In genomic region chr1:156212130-156212529, GRCh38 we compare ENCODE assay signal across 8 cellular contexts. TPM values are rescaled to one million over a fixed set of nuclear protein-coding genes. Genes with fewer than 3 reads are reported as not detected.
A peak's percentile ranks its signal among the peaks of the same experiment; 100 is the strongest.
DNase-seq lines count a peak whose midpoint lies in the region; ATAC-seq and TF ChIP-seq lines count a peak whose summit lies in the region.

No MANE protein-coding gene starts in this region.

- no peak for TF ChIP-seq CTCF in WERI-Rb-1 (IDR thresholded peaks at IDR 0.05; ENCODE audit: low read depth, low read length)
- no peak for TF ChIP-seq CTCF in foreskin keratinocyte (conservative IDR thresholded peaks at IDR 0.05)
- no peak for TF ChIP-seq CTCF in gastrocnemius medialis (IDR thresholded peaks at IDR 0.05 in 4 of 5, conservative IDR thresholded peaks at IDR 0.05 in 1 of 5)

- peaks cover 10% of the 10 kb centered on the region for H3F3A ChIP-seq in GM23248 (ENCODE audit: insufficient read depth)

- H3K79me2 ChIP-seq in GM23248 (ENCODE audit: insufficient read depth), result peaks cover 36% of the 10 kb centered on the region

- ATAC-seq in foreskin keratinocyte (no peak), gastrocnemius medialis (no peak), GM21367 (IDR thresholded peaks at IDR 0.05; ENCODE audit: unreplicated experiment) (no peak)

- H3K4me3 ChIP-seq in GM23248, result peak overlapping the region; percentile 93
- peak overlapping the region; percentile 81 for H3K4me3 ChIP-seq in WERI-Rb-1 (ENCODE audit: low read depth, low read length)
- H3K4me3 ChIP-seq in gastrocnemius medialis, result peak overlapping the region; percentile 70 to 92 (median 74)

- no peaks in the 10 kb centered on the region for H4K20me1 ChIP-seq in GM23248 (ENCODE audit: insufficient read depth)

- intact Hi-C loops in gastrocnemius medialis (cut with DNase I; ENCODE audit: low total_unique reads), result loop anchor here (2.0 to 5.0 kb wide), 5 partner anchors 17 to 115 kb away; partner anchors contain the start of genes SLC25A44 and SMG5
- intact Hi-C loops in posterior cingulate gyrus (cut with DNase I), result loop anchor here (2.0 kb wide), 1 partner anchor 17 kb away; the partner anchor contains the start of gene SLC25A44

- 93% methylated on average over 9 of the region's 9 CpGs for WGBS in GM23248 (ENCODE audit: low coverage in 1 of 2, low lambda C conversion rate in 2 of 2, missing lambda C conversion rate in 2 of 2), 2 experiments

- in situ Hi-C loops in GM23248 (cut with MboI) (no loop called here), gastrocnemius medialis (cut with MboI; ENCODE audit: low sequenced_read_pairs in 4 of 4) (no loop called here)

- H3K36me3 ChIP-seq in GM23248 (ENCODE audit: low read depth) (no peaks in the 10 kb centered on the region; the same call in 1 of the 2 replicates), WERI-Rb-1 (peaks cover 56% of the 10 kb centered on the region), gastrocnemius medialis (peaks cover 0 to 12% of the 10 kb centered on the region in 2 donors)

- peak overlapping the region; percentile 100 for H3K4me2 ChIP-seq in GM23248 (ENCODE audit: unreplicated experiment)

- H3K9me3 ChIP-seq in GM23248 (ENCODE audit: low read depth), result no peaks in the 10 kb centered on the region
- H3K9me3 ChIP-seq in WERI-Rb-1 (ENCODE audit: severe bottlenecking), result no peaks in the 10 kb centered on the region
- H3K9me3 ChIP-seq in gastrocnemius medialis, result no peaks in the 10 kb centered on the region

- H3K9me2 ChIP-seq in GM23248 (ENCODE audit: insufficient read depth), result no peaks in the 10 kb centered on the region

- no peak for TF ChIP-seq POLR2A in gastrocnemius medialis (IDR thresholded peaks at IDR 0.05)

- H3K4me1 ChIP-seq in GM23248 (ENCODE audit: insufficient read depth), result peaks cover 14% of the 10 kb centered on the region
- peaks cover 5% of the 10 kb centered on the region for H3K4me1 ChIP-seq in foreskin keratinocyte
- peaks cover 12 to 25% of the 10 kb centered on the region in 2 donors for H3K4me1 ChIP-seq in gastrocnemius medialis

- peak overlapping the region; percentile 83 for H2AFZ ChIP-seq in GM23248

- peak overlapping the region; percentile 94 for H3K9ac ChIP-seq in GM23248

- H3K27me3 ChIP-seq in GM23248 (replicated peaks; ENCODE audit: insufficient read depth) (no peaks in the 10 kb centered on the region), WERI-Rb-1 (ENCODE audit: insufficient read depth, low read depth, severe bottlenecking) (no peaks in the 10 kb centered on the region), foreskin keratinocyte (no peaks in the 10 kb centered on the region), gastrocnemius medialis (no peaks in the 10 kb centered on the region)

- H3K27ac ChIP-seq in GM23248, result peak overlapping the region; percentile 91
- peak overlapping the region; percentile 98 for H3K27ac ChIP-seq in WERI-Rb-1
- H3K27ac ChIP-seq in foreskin keratinocyte, result peak overlapping the region; percentile 89
- peak overlapping the region; percentile 91 to 99 (median 95) for H3K27ac ChIP-seq in gastrocnemius medialis

- no peak for DNase-seq in GM23248
- no peak for DNase-seq in WERI-Rb-1
- no peak for DNase-seq in foreskin keratinocyte
- no peak for DNase-seq in gastrocnemius medialis
- no peak for DNase-seq in posterior cingulate gyrus
- DNase-seq in NCI-H146 treated with DMSO at 0.1 percent for 48 hours (lab: John Stamatoyannopoulos, UW; ENCODE audit: unreplicated experiment), result no peak
- DNase-seq in NCI-H1436 treated with DMSO at 0.1 percent for 48 hours (lab: John Stamatoyannopoulos, UW), result no peak

RNA-seq across cellular contexts. Expression of gene PMF1, which starts 0.7 kb away (rescaled TPM):
- 42.2 and 44.4 TPM in 2 replicates for total RNA-seq in GM23248 (2014; rRNA removed; shearing (Covaris generic))
- polyA plus RNA-seq in GM23248 (2016; fragmentation: Nextera tagmentation; extraction: Ambion mirVana) (47.7 and 49.7 TPM in 2 replicates), foreskin keratinocyte (75.0 and 76.1 TPM in 2 replicates)
- total RNA-seq in foreskin keratinocyte (54.7 and 56.2 TPM in 2 replicates), gastrocnemius medialis (100 to 1,000 TPM in 2 of 4 donors, 10 to 100 TPM in 2; 73.3 to 119 (median 89.9) TPM)

RNA-seq across cellular contexts. Expression of gene SLC25A44, which starts 18.2 kb away (rescaled TPM):
- 12.4 and 14.3 TPM in 2 replicates for total RNA-seq in GM23248 (2014; rRNA removed; shearing (Covaris generic))
- polyA plus RNA-seq in GM23248 (2016; fragmentation: Nextera tagmentation; extraction: Ambion mirVana), result 15.4 and 16.4 TPM in 2 replicates
- 18.4 and 18.5 TPM in 2 replicates for total RNA-seq in foreskin keratinocyte
- polyA plus RNA-seq in foreskin keratinocyte, result 12.4 and 14.2 TPM in 2 replicates
- total RNA-seq in gastrocnemius medialis, result 10 to 100 TPM in 3 of 4 donors, 1 to 10 TPM in 1; 9.2 to 19.5 (median 18.5) TPM

RNA-seq across cellular contexts. Expression of gene BGLAP, which starts 29.9 kb away (rescaled TPM):
- total RNA-seq in GM23248 (2014; rRNA removed; shearing (Covaris generic)), result not detected in 2 replicates
- polyA plus RNA-seq in GM23248 (2016; fragmentation: Nextera tagmentation; extraction: Ambion mirVana) (0.25 and 0.54 TPM in 2 replicates), foreskin keratinocyte (0.32 and 0.37 TPM in 2 replicates)
- total RNA-seq in foreskin keratinocyte (0.14 and 0.34 TPM in 2 replicates), gastrocnemius medialis (not detected)

RNA-seq across cellular contexts. Expression of gene PAQR6, which starts 35.7 kb away (rescaled TPM):
- 0.54 and 0.63 TPM in 2 replicates for total RNA-seq in GM23248 (2014; rRNA removed; shearing (Covaris generic))
- polyA plus RNA-seq in GM23248 (2016; fragmentation: Nextera tagmentation; extraction: Ambion mirVana), result 0.38 and 0.81 TPM in 2 replicates
- 0.63 and 1.2 TPM in 2 replicates for total RNA-seq in foreskin keratinocyte
- polyA plus RNA-seq in foreskin keratinocyte, result 1.1 and 1.8 TPM in 2 replicates
- total RNA-seq in gastrocnemius medialis, result under 1 TPM in 2 of 4 donors, not detected in 2; 0.16 to 0.46 TPM

RNA-seq across cellular contexts. Expression of gene SEMA4A, which starts 58.7 kb away (rescaled TPM):
- total RNA-seq in GM23248 (2014; rRNA removed; shearing (Covaris generic)), result 1.1 TPM in 1 of 2 replicates, not detected in the other
- polyA plus RNA-seq in GM23248 (2016; fragmentation: Nextera tagmentation; extraction: Ambion mirVana) (0.35 and 0.51 TPM in 2 replicates), foreskin keratinocyte (9.3 TPM in 2 replicates)
- total RNA-seq in foreskin keratinocyte (9.7 and 9.9 TPM in 2 replicates), gastrocnemius medialis (1 to 10 TPM in 2 of 4 donors, under 1 TPM in 2; 0.29 to 2.4 (median 1.2) TPM)
